ENCODE assay signal across 3 cellular contexts in the genomic region with DNA sequence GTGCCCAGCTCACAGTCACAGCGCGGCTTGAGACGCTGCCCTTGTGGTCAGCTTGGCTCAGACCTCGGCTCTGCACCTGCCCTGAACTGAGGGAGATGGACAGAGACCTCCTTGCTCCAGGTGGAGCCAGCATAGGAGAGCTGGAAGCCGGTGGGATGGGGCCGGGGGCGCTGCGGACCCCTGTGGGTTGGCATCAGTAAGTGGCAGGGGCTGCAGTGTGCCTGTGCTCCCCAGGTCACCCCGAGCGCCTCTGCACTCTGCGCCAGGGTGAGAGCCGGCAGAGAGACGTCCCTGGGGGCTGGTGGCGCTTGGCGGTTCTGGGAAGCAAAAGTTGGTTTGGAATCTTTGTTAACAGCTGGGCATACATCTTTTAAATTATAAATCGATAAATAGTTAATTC.
"Had no signal": no experiment of that assay in that cellular context is flagged by ENCODE, and none has a peak within 500 bp of the region (broad histone marks: within the 10 kb centered on the region; RNA-seq: fewer than 3 reads in every experiment).

No MANE protein-coding gene starts in this region.

- ATAC-seq: GM12878 had no signal

- H3K4me3 ChIP-seq: GM12878 had no signal

- DNase-seq: GDM1, GF-D8 had no signal
